Comparison of ENCODE assay signal across 18 cellular contexts in genomic region chr18:58908006-58908405, GRCh38. TPM values are rescaled to one million over a fixed set of nuclear protein-coding genes. Genes with fewer than 3 reads are reported as not detected.
DNase-seq lines count a peak whose midpoint lies in the region; ATAC-seq and TF ChIP-seq lines count a peak whose summit lies in the region.
"Had no signal": no experiment of that assay in that cellular context is flagged by ENCODE, and none has a peak within 500 bp of the region (broad histone marks: within the 10 kb centered on the region; RNA-seq: fewer than 3 reads in every experiment).

No MANE protein-coding gene starts in this region.

- CTCF ChIA-PET in Calu3 (lab: Charles Lee), result no interaction called here

- H3F3A ChIP-seq in GM23338 (replicated peaks; ENCODE audit: low read depth) (peaks cover 4% of the 10 kb centered on the region; the same call in 1 of the 2 replicates), OCI-LY1 (ENCODE audit: insufficient read depth, low read length) (no peaks in the 10 kb centered on the region), neural progenitor cell (ENCODE audit: low read depth) (peaks cover 10% of the 10 kb centered on the region)

- H3K36me3 ChIP-seq in GM23338 (ENCODE audit: insufficient read depth), result no peaks in the 10 kb centered on the region
- peaks cover 85% of the 10 kb centered on the region for H3K36me3 ChIP-seq in OCI-LY1 (ENCODE audit: insufficient read depth, low read length)
- H3K36me3 ChIP-seq in neural progenitor cell, result no peaks in the 10 kb centered on the region
- H3K36me3 ChIP-seq: HAP-1 had no signal

- intact Hi-C loops in left colon (cut with DNase I, micrococcal nuclease), result no loop called here
- intact Hi-C loops in Calu3 (cut with micrococcal nuclease; ENCODE audit: unreplicated experiment), result no loop called here

- H3K79me2 ChIP-seq in GM23338 (replicated peaks; ENCODE audit: insufficient read depth), result peaks cover 100% of the 10 kb centered on the region
- H3K79me2 ChIP-seq in OCI-LY1 (ENCODE audit: insufficient read depth, low read length), result peaks cover 96% of the 10 kb centered on the region
- H3K79me2 ChIP-seq in neural progenitor cell (ENCODE audit: low read depth), result peaks cover 100% of the 10 kb centered on the region

- ATAC-seq in GM23338 (no peak), HG02610 (IDR thresholded peaks at IDR 0.05; ENCODE audit: unreplicated experiment) (no peak), left colon (no peak)
- ATAC-seq: K562, PC-3 had no signal

- in situ Hi-C loops in ACHN (cut with HindIII; ENCODE audit: low pct_ligation_motif_present, low pct_unique_long_range_greater_than_20kb, low sequenced_read_pairs), result no loop called here

- H3K9me3 Mint-ChIP-seq in GM23338 (no peaks in the 10 kb centered on the region), neural progenitor cell (no peaks in the 10 kb centered on the region), Calu3 (ENCODE audit: low read depth, unreplicated experiment) (no peaks in the 10 kb centered on the region)

- no peak overlapping the region for H3K4me3 ChIP-seq in GM23338
- no peak overlapping the region for H3K4me3 ChIP-seq in OCI-LY1 (ENCODE audit: low read depth, low read length, poor library complexity, severe bottlenecking)
- H3K4me3 ChIP-seq in neural progenitor cell, result no peak overlapping the region
- H3K4me3 ChIP-seq: HAP-1, K562, SJSA1 had no signal

- H2AFZ ChIP-seq in GM23338 (no peak overlapping the region), OCI-LY1 (ENCODE audit: low read length) (no peak overlapping the region), neural progenitor cell (replicated peaks) (no peak overlapping the region)

- H3K27me3 Mint-ChIP-seq in GM23338 (ENCODE audit: insufficient read depth, low read depth, poor library complexity) (peaks cover 21% of the 10 kb centered on the region), neural progenitor cell (ENCODE audit: insufficient read depth, low read depth) (peaks cover 2% of the 10 kb centered on the region), Calu3 (ENCODE audit: unreplicated experiment) (no peaks in the 10 kb centered on the region)

- H3K4me2 ChIP-seq in GM23338, result peak overlapping the region; percentile 9; the same call in 1 of the 2 replicates
- H3K4me2 ChIP-seq in OCI-LY1 (ENCODE audit: low read length), result no peak overlapping the region
- H3K4me2 ChIP-seq in neural progenitor cell, result no peak overlapping the region

- DNase-seq in GM23338 (ENCODE audit: low spot score) (no peak), dermis blood vessel endothelial cell (peak; percentile 34), neural progenitor cell (ENCODE audit: low spot score) (no peak), left colon (no peak), Calu3 (no peak), ACHN (no peak)
- DNase-seq: CD4-positive, CD25-positive, alpha-beta regulatory T cell; DMS79; MV-4-11; NCI-H1417; NCI-H187 treated with DMSO at 0.1 percent for 48 hours; NCI-H774; PC-3 had no signal

- H3K27ac ChIP-seq in GM23338 (ENCODE audit: low read depth) (peak overlapping the region; percentile 89), OCI-LY1 (ENCODE audit: low read depth, low read length, poor library complexity, severe bottlenecking) (peak overlapping the region; percentile 66), neural progenitor cell (peak overlapping the region; percentile 46)
- H3K27ac ChIP-seq: SJSA1 had no signal

- H3K4me1 ChIP-seq in GM23338 (ENCODE audit: insufficient read depth) (peaks cover 65% of the 10 kb centered on the region), OCI-LY1 (ENCODE audit: insufficient read depth, low read length, severe bottlenecking) (peaks cover 81% of the 10 kb centered on the region), neural progenitor cell (peaks cover 32% of the 10 kb centered on the region)

- peaks cover 67% of the 10 kb centered on the region for H3K36me3 Mint-ChIP-seq in GM23338 (ENCODE audit: low read depth)
- peaks cover 48% of the 10 kb centered on the region for H3K36me3 Mint-ChIP-seq in neural progenitor cell
- peaks cover 47% of the 10 kb centered on the region for H3K36me3 Mint-ChIP-seq in Calu3 (ENCODE audit: insufficient read depth, unreplicated experiment)
- H3K36me3 Mint-ChIP-seq: CD4-positive, CD25-positive, alpha-beta regulatory T cell had no signal

- peaks cover 62% of the 10 kb centered on the region for H4K20me1 ChIP-seq in GM23338 (replicated peaks; ENCODE audit: insufficient read depth)
- no peaks in the 10 kb centered on the region for H4K20me1 ChIP-seq in OCI-LY1 (ENCODE audit: insufficient read depth, low read length)
- H4K20me1 ChIP-seq in neural progenitor cell (ENCODE audit: low read depth), result peaks cover 100% of the 10 kb centered on the region

- H3K9me3 ChIP-seq in OCI-LY1 (ENCODE audit: low read length), result no peaks in the 10 kb centered on the region
- no peaks in the 10 kb centered on the region for H3K9me3 ChIP-seq in neural progenitor cell (ENCODE audit: low read depth)
- H3K9me3 ChIP-seq: HAP-1, SJSA1 had no signal

- no peaks in the 10 kb centered on the region for H3K27me3 ChIP-seq in GM23338 (ENCODE audit: insufficient read depth)
- no peaks in the 10 kb centered on the region for H3K27me3 ChIP-seq in OCI-LY1 (ENCODE audit: insufficient read depth, low read length)
- no peaks in the 10 kb centered on the region for H3K27me3 ChIP-seq in neural progenitor cell
- H3K27me3 ChIP-seq: SJSA1 had no signal

- no peak for TF ChIP-seq CTCF in GM23338 (conservative IDR thresholded peaks at IDR 0.05; ENCODE audit: low read depth in 2 of 2)
- no peak for TF ChIP-seq CTCF in OCI-LY1 (IDR thresholded peaks at IDR 0.05; ENCODE audit: low read length)
- TF ChIP-seq CTCF in neural progenitor cell (IDR thresholded peaks at IDR 0.05), result no peak
- no peak for TF ChIP-seq CTCF in Calu3 (IDR thresholded peaks at IDR 0.05; ENCODE audit: unreplicated experiment)

- H3K27ac Mint-ChIP-seq in GM23338 (peak overlapping the region; percentile 15; the same call in 1 of the 2 replicates), neural progenitor cell (no peak overlapping the region), Calu3 (ENCODE audit: unreplicated experiment) (no peak overlapping the region)
- H3K27ac Mint-ChIP-seq: CD4-positive, CD25-positive, alpha-beta regulatory T cell had no signal

- no TSS peak for BruUV-seq in Calu3 (replicated peaks; lab: Mats Ljungman, UMichigan)

- H3K9ac ChIP-seq in OCI-LY1 (ENCODE audit: low read length) (no peak overlapping the region), neural progenitor cell (no peak overlapping the region)

- H3K9me2 ChIP-seq in GM23338 (ENCODE audit: insufficient read depth) (no peaks in the 10 kb centered on the region), OCI-LY1 (ENCODE audit: low read depth, low read length) (no peaks in the 10 kb centered on the region)

- H3K4me3 Mint-ChIP-seq in GM23338, result no peak overlapping the region; the same call in 2 of the 3 replicates
- H3K4me3 Mint-ChIP-seq in neural progenitor cell, result no peak overlapping the region
- H3K4me3 Mint-ChIP-seq in Calu3 (ENCODE audit: low read depth, unreplicated experiment), result no peak overlapping the region
- H3K4me3 Mint-ChIP-seq: CD4-positive, CD25-positive, alpha-beta regulatory T cell had no signal

- H3K4me1 Mint-ChIP-seq in GM23338 (peaks cover 76% of the 10 kb centered on the region), neural progenitor cell (peaks cover 42% of the 10 kb centered on the region), Calu3 (ENCODE audit: low read depth, unreplicated experiment) (peaks cover 51% of the 10 kb centered on the region)

TF ChIP-seq in GM23338, 12 proteins besides CTCF, POLR2A, EP300 and RAD21 (continues in another document):
- no peak for TF ChIP-seq REST (IDR thresholded peaks at IDR 0.05; ENCODE audit: unreplicated experiment)
- TF ChIP-seq POLR2AphosphoS5 (IDR thresholded peaks at IDR 0.05; ENCODE audit: low read depth), result no peak
- TF ChIP-seq EZH2phosphoT487 (IDR thresholded peaks at IDR 0.05; ENCODE audit: unreplicated experiment), result no peak
- no peak for TF ChIP-seq ETS1 (IDR thresholded peaks at IDR 0.05)
- TF ChIP-seq CREB1 (CRISPR knock-in tag; IDR thresholded peaks at IDR 0.05; ENCODE audit: low read depth), result no peak
- TF ChIP-seq STAT1 (IDR thresholded peaks at IDR 0.05; ENCODE audit: unreplicated experiment), result no peak

RNA-seq across cellular contexts. Expression of gene ZNF532, which starts 43.3 kb away (rescaled TPM):
- total RNA-seq in GM23338 (2014; rRNA removed; shearing (Covaris generic)), result 216 and 225 TPM in 2 replicates
- 49.8 and 51.5 TPM in 2 replicates for polyA plus RNA-seq in GM23338 (2016; fragmentation: Nextera tagmentation; extraction: Ambion mirVana)
- total RNA-seq in dermis blood vessel endothelial cell, result 57.2 and 80.3 TPM in 2 replicates
- total RNA-seq in neural progenitor cell (ENCODE audit: low replicate concordance), result 121 and 137 TPM in 2 replicates
- total RNA-seq in left colon, result 10 to 100 TPM in 1 of 2 donors, 1 to 10 TPM in 1; 7.1 to 17.2 TPM
- 124 and 150 TPM in 2 replicates for total RNA-seq in Calu3 (2022)
- polyA plus RNA-seq: K562 had no signal
